ENCODE assay signal across 23 cellular contexts in the genomic region with DNA sequence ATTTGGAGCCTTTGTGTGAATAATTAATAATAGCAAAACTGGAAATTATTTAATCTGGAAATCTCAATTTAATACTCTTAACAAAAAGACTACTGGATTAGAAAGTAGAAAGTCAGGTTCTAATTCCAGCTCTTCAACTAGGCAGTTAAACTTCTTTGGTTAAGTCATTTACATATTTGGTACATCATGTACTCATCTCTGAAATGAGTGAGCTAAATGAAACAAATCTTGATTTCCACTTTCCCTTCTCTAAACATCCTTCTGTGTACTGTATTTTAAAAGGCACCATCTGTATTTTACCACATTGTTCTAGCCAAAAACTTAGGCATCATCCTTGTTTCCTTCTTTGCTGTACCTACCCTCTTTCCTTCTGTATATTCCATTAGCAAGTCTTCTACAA. TPM values are rescaled to one million over a fixed set of nuclear protein-coding genes. Genes with fewer than 3 reads are reported as not detected.
DNase-seq lines count a peak whose midpoint lies in the region; ATAC-seq and TF ChIP-seq lines count a peak whose summit lies in the region.
"Had no signal": no experiment of that assay in that cellular context is flagged by ENCODE, and none has a peak within 500 bp of the region (broad histone marks: within the 10 kb centered on the region; RNA-seq: fewer than 3 reads in every experiment).

No MANE protein-coding gene starts in this region.

- H3K27ac ChIP-seq in thoracic aorta (peak overlapping the region; percentile 38 to 41), WERI-Rb-1 (no peak overlapping the region)
- H3K27ac ChIP-seq: adrenal gland, hepatocyte had no signal

- peaks cover under 1% of the 10 kb centered on the region for H3K9me3 ChIP-seq in thoracic aorta
- no peaks in the 10 kb centered on the region for H3K9me3 ChIP-seq in WERI-Rb-1 (ENCODE audit: severe bottlenecking)
- H3K9me3 ChIP-seq: adrenal gland had no signal

- no peak for DNase-seq in activated naive CD4-positive, alpha-beta T cell treated with anti-CD3 and anti-CD28 coated beads, Interleukin-2, amount 50 U/mL, for 72 hours (ENCODE audit: low spot score in 2 of 2)
- DNase-seq in activated naive CD4-positive, alpha-beta T cell treated with anti-CD3 and anti-CD28 coated beads, Interleukin-2, amount 10 ng/mL, durations not matched to agents 7 days and 5 days, result no peak
- DNase-seq in epithelial cell of esophagus (ENCODE audit: low read depth), result peak; percentile 37
- no peak for DNase-seq in thoracic aorta (ENCODE audit: low spot score)
- DNase-seq in AG08395 (ENCODE audit: low spot score), result no peak
- no peak for DNase-seq in NCI-H446 treated with DMSO at 0.1 percent for 48 hours (lab: John Stamatoyannopoulos, UW)
- DNase-seq in WERI-Rb-1, result no peak
- DNase-seq: activated CD8-positive, alpha-beta T cell treated with anti-CD3 and anti-CD28 coated beads, Interleukin-2, amount 10 ng/mL, durations not matched to agents 7 days and 5 days; adrenal gland; caudate nucleus; DND-41; HFFc6; IMR-90; mesenchymal stem cell; NCI-H187; NCI-H510A; stimulated activated naive CD4-positive, alpha-beta T cell; T-cell had no signal

- peak in 1 of 2 donors; percentile 82 for ATAC-seq in activated naive CD4-positive, alpha-beta T cell treated with anti-CD3 and anti-CD28 coated beads, Interleukin-2, amount 50 U/mL, for 72 hours
- ATAC-seq in GM21717 (IDR thresholded peaks at IDR 0.05; ENCODE audit: unreplicated experiment), result peak; percentile 67
- ATAC-seq in thoracic aorta (ENCODE audit: insufficient number of reproducible peaks, low FRiP score, low read depth), result no peak
- ATAC-seq: A549; activated CD8-positive, alpha-beta T cell treated with anti-CD3 and anti-CD28 coated beads, Interleukin-2, amount 10 ng/mL, durations not matched to agents 7 days and 5 days; T-cell had no signal

- no peak overlapping the region for H3K4me3 Mint-ChIP-seq in activated naive CD4-positive, alpha-beta T cell treated with anti-CD3 and anti-CD28 coated beads, Interleukin-2, amount 10 ng/mL, durations not matched to agents 7 days and 5 days
- H3K4me3 Mint-ChIP-seq: activated CD8-positive, alpha-beta T cell treated with anti-CD3 and anti-CD28 coated beads, Interleukin-2, amount 10 ng/mL, durations not matched to agents 7 days and 5 days; CD14-positive monocyte; HFFc6; nephron; T-cell had no signal

- no peak for TF ChIP-seq CTCF in epithelial cell of esophagus (IDR thresholded peaks at IDR 0.05; ENCODE audit: insufficient read depth, low read depth, low read length, missing control alignments)
- no peak for TF ChIP-seq CTCF in thoracic aorta (IDR thresholded peaks at IDR 0.05)
- TF ChIP-seq CTCF in WERI-Rb-1 (IDR thresholded peaks at IDR 0.05; ENCODE audit: low read depth, low read length), result no peak

- peak overlapping the region; percentile 9 to 50 for H3K27ac Mint-ChIP-seq in activated naive CD4-positive, alpha-beta T cell treated with anti-CD3 and anti-CD28 coated beads, Interleukin-2, amount 50 U/mL, for 72 hours
- H3K27ac Mint-ChIP-seq in activated naive CD4-positive, alpha-beta T cell treated with anti-CD3 and anti-CD28 coated beads, Interleukin-2, amount 10 ng/mL, durations not matched to agents 7 days and 5 days, result no peak overlapping the region
- H3K27ac Mint-ChIP-seq: activated CD8-positive, alpha-beta T cell treated with anti-CD3 and anti-CD28 coated beads, Interleukin-2, amount 10 ng/mL, durations not matched to agents 7 days and 5 days; CD14-positive monocyte; HFFc6; nephron; T-cell had no signal

- no peaks in the 10 kb centered on the region for H3K27me3 Mint-ChIP-seq in activated naive CD4-positive, alpha-beta T cell treated with anti-CD3 and anti-CD28 coated beads, Interleukin-2, amount 10 ng/mL, durations not matched to agents 7 days and 5 days
- H3K27me3 Mint-ChIP-seq: T-cell had no signal

- peaks cover 46 to 82% of the 10 kb centered on the region in 2 donors for H3K4me1 ChIP-seq in thoracic aorta (ENCODE audit: control insufficient read depth in 1 of 2, low read depth in 2 of 2)

- CTCF ChIA-PET in activated naive CD4-positive, alpha-beta T cell treated with anti-CD3 and anti-CD28 coated beads, Interleukin-2, amount 10 ng/mL, durations not matched to agents 7 days and 5 days (lab: Charles Lee), result no interaction called here

- H3K4me3 ChIP-seq in epithelial cell of esophagus (ENCODE audit: low read length) (no peak overlapping the region), thoracic aorta (no peak overlapping the region), WERI-Rb-1 (ENCODE audit: low read depth, low read length) (no peak overlapping the region)
- H3K4me3 ChIP-seq: A549, adrenal gland, hepatocyte had no signal

- H3K27me3 ChIP-seq in thoracic aorta (replicated peaks; ENCODE audit: insufficient read depth), result no peaks in the 10 kb centered on the region
- no peaks in the 10 kb centered on the region for H3K27me3 ChIP-seq in WERI-Rb-1 (ENCODE audit: insufficient read depth, low read depth, severe bottlenecking)
- H3K27me3 ChIP-seq: adrenal gland, hepatocyte had no signal

- H3K36me3 Mint-ChIP-seq in activated naive CD4-positive, alpha-beta T cell treated with anti-CD3 and anti-CD28 coated beads, Interleukin-2, amount 50 U/mL, for 72 hours, result peaks cover 14 to 32% of the 10 kb centered on the region in 2 donors
- peaks cover 6% of the 10 kb centered on the region for H3K36me3 Mint-ChIP-seq in activated naive CD4-positive, alpha-beta T cell treated with anti-CD3 and anti-CD28 coated beads, Interleukin-2, amount 10 ng/mL, durations not matched to agents 7 days and 5 days
- H3K36me3 Mint-ChIP-seq: CD14-positive monocyte had no signal

- H3K4me1 Mint-ChIP-seq in activated naive CD4-positive, alpha-beta T cell treated with anti-CD3 and anti-CD28 coated beads, Interleukin-2, amount 10 ng/mL, durations not matched to agents 7 days and 5 days, result peaks cover 17% of the 10 kb centered on the region
- H3K4me1 Mint-ChIP-seq: CD14-positive monocyte, nephron had no signal

- H3K36me3 ChIP-seq in thoracic aorta (no peaks in the 10 kb centered on the region), WERI-Rb-1 (no peaks in the 10 kb centered on the region)
- H3K36me3 ChIP-seq: adrenal gland had no signal

- H3K9me3 Mint-ChIP-seq in activated naive CD4-positive, alpha-beta T cell treated with anti-CD3 and anti-CD28 coated beads, Interleukin-2, amount 50 U/mL, for 72 hours, result peaks cover 9 to 19% of the 10 kb centered on the region in 2 donors
- peaks cover 9% of the 10 kb centered on the region for H3K9me3 Mint-ChIP-seq in activated naive CD4-positive, alpha-beta T cell treated with anti-CD3 and anti-CD28 coated beads, Interleukin-2, amount 10 ng/mL, durations not matched to agents 7 days and 5 days

RNA-seq across cellular contexts. Expression of gene CRADD, which starts 26.9 kb away (rescaled TPM):
- 10 to 100 TPM in 1 of 2 donors, 1 to 10 TPM in 1; 9.6 to 10.1 TPM for total RNA-seq in activated naive CD4-positive, alpha-beta T cell treated with anti-CD3 and anti-CD28 coated beads, Interleukin-2, amount 50 U/mL, for 72 hours
- 10 to 100 TPM; 33.0 to 57.9 TPM for total RNA-seq in thoracic aorta
